22 cellular contexts compared by ENCODE assay signal in genomic region chr1:154798645-154799044, GRCh38.
DNase-seq lines count a peak whose midpoint lies in the region; ATAC-seq, FAIRE-seq and TF ChIP-seq lines count a peak whose summit lies in the region.
"Had no signal": no experiment of that assay in that cellular context is flagged by ENCODE, and none has a peak within 500 bp of the region (broad histone marks: within the 10 kb centered on the region; RNA-seq: fewer than 3 reads in every experiment).

No MANE protein-coding gene starts in this region.

- H3K4me2 ChIP-seq in GM23248 (ENCODE audit: unreplicated experiment) (no peak overlapping the region), K562 (ENCODE audit: insufficient read depth, low read length) (no peak overlapping the region)
- H3K4me2 ChIP-seq: BLaER1 treated with 17β-estradiol and CSF1 and Interleukin-3, amounts not matched to agents 10 nM and 100 nM had no signal

- TF ChIP-seq CTCF in K562 (IDR thresholded peaks at IDR 0.05 in 2 of 3, conservative IDR thresholded peaks at IDR 0.05 in 1 of 3; ENCODE audit: insufficient read depth in 2 of 3, low read depth in 1 of 3, low read length in 3 of 3): no peak
- no peak for TF ChIP-seq CTCF in gastrocnemius medialis (IDR thresholded peaks at IDR 0.05 in 4 of 5, conservative IDR thresholded peaks at IDR 0.05 in 1 of 5)
- TF ChIP-seq CTCF in ovary (IDR thresholded peaks at IDR 0.05): no peak

- CTCF ChIA-PET in K562 (lab: Yijun Ruan, JAX; ENCODE audit: low intra/inter-chr PET ratio): no interaction called here

- no peaks in the 10 kb centered on the region for H3F3A ChIP-seq in GM23248 (ENCODE audit: insufficient read depth)

- DNase-seq in GM23248 (peak; percentile 12), MV-4-11 (lab: John Stamatoyannopoulos, UW) (peak; percentile 67), K562 (ENCODE audit: extremely low read depth in 1 of 4, low spot score in 3 of 4) (no peak), gastrocnemius medialis (no peak), ACHN (no peak), ovary (no peak)
- DNase-seq: 8988T; AML-193; Caco-2; Calu3; CD4-positive, alpha-beta T cell; CD8-positive, alpha-beta T cell; DMS79 treated with DMSO at 0.1 percent for 48 hours; GF-D8 had no signal

- no peak overlapping the region for H3K27ac ChIP-seq in GM23248
- no peak overlapping the region for H3K27ac ChIP-seq in K562 (ENCODE audit: extremely low read depth, low read depth, low read length)
- H3K27ac ChIP-seq in gastrocnemius medialis: no peak overlapping the region
- no peak overlapping the region for H3K27ac ChIP-seq in ovary
- H3K27ac ChIP-seq: BLaER1 treated with 17β-estradiol and CSF1 and Interleukin-3, amounts not matched to agents 10 nM and 100 nM; C4-2B had no signal

- no peak overlapping the region for H3K9ac ChIP-seq in GM23248
- no peak overlapping the region for H3K9ac ChIP-seq in K562 (ENCODE audit: insufficient read depth in 1 of 2, low read depth in 2 of 2, low read length in 2 of 2)
- H3K9ac ChIP-seq: BLaER1 treated with 17β-estradiol and CSF1 and Interleukin-3, amounts not matched to agents 10 nM and 100 nM had no signal

- no peaks in the 10 kb centered on the region for H3K9me3 ChIP-seq in GM23248 (ENCODE audit: low read depth)
- no peaks in the 10 kb centered on the region for H3K9me3 ChIP-seq in K562 (replicated peaks; ENCODE audit: control insufficient read depth, insufficient read depth, low read depth, low read length)
- no peaks in the 10 kb centered on the region for H3K9me3 ChIP-seq in gastrocnemius medialis
- H3K9me3 ChIP-seq in ovary: no peaks in the 10 kb centered on the region
- H3K9me3 ChIP-seq: BLaER1 treated with 17β-estradiol and CSF1 and Interleukin-3, amounts not matched to agents 10 nM and 100 nM; Caco-2 had no signal

- TF ChIP-seq EP300 in K562 (IDR thresholded peaks at IDR 0.05; ENCODE audit: low read length) (no peak), ovary (IDR thresholded peaks at IDR 0.05) (no peak)

- FAIRE-seq in K562 (lab: Jason Lieb, UNC): peak; percentile 42
- FAIRE-seq: A204.1, D721Med, G401.6, GM12891, GM19239 had no signal

- H3K36me3 ChIP-seq in GM23248 (ENCODE audit: low read depth) (no peaks in the 10 kb centered on the region), K562 (ENCODE audit: control insufficient read depth, insufficient read depth, low read length) (no peaks in the 10 kb centered on the region), gastrocnemius medialis (no peaks in the 10 kb centered on the region), ovary (no peaks in the 10 kb centered on the region)
- H3K36me3 ChIP-seq: BLaER1 treated with 17β-estradiol and CSF1 and Interleukin-3, amounts not matched to agents 10 nM and 100 nM had no signal

- no TSS peak for BruUV-seq in K562 (replicated peaks; lab: Mats Ljungman, UMichigan)

- H3K27me3 ChIP-seq in GM23248 (replicated peaks; ENCODE audit: insufficient read depth) (peaks cover 32% of the 10 kb centered on the region), K562 (ENCODE audit: control insufficient read depth in 2 of 2, insufficient read depth in 2 of 2, low read length in 2 of 2) (peaks cover 44 to 81% of the 10 kb centered on the region in 2 experiments), gastrocnemius medialis (no peaks in the 10 kb centered on the region), ovary (no peaks in the 10 kb centered on the region)
- H3K27me3 ChIP-seq: BLaER1 treated with 17β-estradiol and CSF1 and Interleukin-3, amounts not matched to agents 10 nM and 100 nM had no signal

- H4K20me1 ChIP-seq in GM23248 (ENCODE audit: insufficient read depth) (no peaks in the 10 kb centered on the region), K562 (replicated peaks; ENCODE audit: control insufficient read depth, insufficient read depth, low read length) (no peaks in the 10 kb centered on the region; the same call in 1 of the 2 replicates)
- H4K20me1 ChIP-seq: BLaER1 treated with 17β-estradiol and CSF1 and Interleukin-3, amounts not matched to agents 10 nM and 100 nM had no signal

- in situ Hi-C loops in GM23248 (cut with MboI) (no loop called here), K562 (cut with MboI) (no loop called here), gastrocnemius medialis (cut with MboI; ENCODE audit: low sequenced_read_pairs in 4 of 4) (no loop called here), ACHN (cut with HindIII; ENCODE audit: low pct_ligation_motif_present, low pct_unique_long_range_greater_than_20kb, low sequenced_read_pairs) (loop anchor here (25.0 kb wide), 1 partner anchor 111 kb away; no protein-coding TSS in a partner anchor)

- POLR2A ChIA-PET in K562 (lab: Yijun Ruan, JAX): interaction anchor here (0.9 kb wide), 1 partner anchor 59 kb away, joined by 4 read pairs; no protein-coding TSS in a partner anchor

- no peak for TF ChIP-seq RAD21 in K562 (CRISPR knock-in tag; conservative IDR thresholded peaks at IDR 0.05 in 1 of 2, IDR thresholded peaks at IDR 0.05 in 1 of 2)

- H3K9me1 ChIP-seq in K562 (ENCODE audit: control insufficient read depth, insufficient read depth, low read length): peaks cover 4% of the 10 kb centered on the region

- no peak overlapping the region for H3K4me3 ChIP-seq in GM23248
- H3K4me3 ChIP-seq in K562: no peak overlapping the region
- no peak overlapping the region for H3K4me3 ChIP-seq in gastrocnemius medialis
- H3K4me3 ChIP-seq in ovary: no peak overlapping the region
- H3K4me3 ChIP-seq: BLaER1 treated with 17β-estradiol and CSF1 and Interleukin-3, amounts not matched to agents 10 nM and 100 nM had no signal

- 20 to 26% methylated on average over 1 of the region's 1 CpG for WGBS in GM23248 (ENCODE audit: low coverage in 1 of 2, low lambda C conversion rate in 2 of 2, missing lambda C conversion rate in 2 of 2), 2 experiments
- 0% methylated on average over 1 of the region's 1 CpG for WGBS in K562 (ENCODE audit: insufficient coverage, low coverage, missing lambda C conversion rate)
- WGBS in ovary, 3 donors: 84 to 88% (median 88%) methylated on average over 1 of the region's 1 CpG

- H3K4me1 ChIP-seq in GM23248 (ENCODE audit: insufficient read depth): no peaks in the 10 kb centered on the region
- no peaks in the 10 kb centered on the region for H3K4me1 ChIP-seq in K562 (replicated peaks in 1 of 2; ENCODE audit: control insufficient read depth in 2 of 2, insufficient read depth in 2 of 2, low read length in 2 of 2)
- H3K4me1 ChIP-seq in gastrocnemius medialis: peaks cover 0 to 12% of the 10 kb centered on the region in 2 donors
- no peaks in the 10 kb centered on the region for H3K4me1 ChIP-seq in ovary (ENCODE audit: insufficient read depth)
- H3K4me1 ChIP-seq: Caco-2 had no signal

- H2AFZ ChIP-seq in GM23248: no peak overlapping the region
- no peak overlapping the region for H2AFZ ChIP-seq in K562 (ENCODE audit: low read depth, low read length)

- intact Hi-C loops in K562 (cut with micrococcal nuclease): no loop called here
- intact Hi-C loops in gastrocnemius medialis (cut with DNase I; ENCODE audit: low total_unique reads): no loop called here
- intact Hi-C loops in ovary (cut with DNase I): no loop called here

- no peak for TF ChIP-seq POLR2A in K562 (conservative IDR thresholded peaks at IDR 0.05)
- no peak for TF ChIP-seq POLR2A in gastrocnemius medialis (IDR thresholded peaks at IDR 0.05)
- no peak for TF ChIP-seq POLR2A in ovary (IDR thresholded peaks at IDR 0.05)

- no peak for ATAC-seq in K562
- peak; percentile 32 to 62 for ATAC-seq in gastrocnemius medialis
- ATAC-seq in GM21515 (IDR thresholded peaks at IDR 0.05; ENCODE audit: unreplicated experiment): no peak
- ATAC-seq: CD8-positive, alpha-beta T cell had no signal

- H3K79me2 ChIP-seq in GM23248 (ENCODE audit: insufficient read depth): no peaks in the 10 kb centered on the region
- no peaks in the 10 kb centered on the region for H3K79me2 ChIP-seq in K562 (ENCODE audit: control insufficient read depth, insufficient read depth, low read length)

- no peaks in the 10 kb centered on the region for H3K9me2 ChIP-seq in GM23248 (ENCODE audit: insufficient read depth)

TF ChIP-seq in K562, 482 proteins besides CTCF, POLR2A, EP300 and RAD21:
- no peak for TF ChIP-seq ELF2 (CRISPR knock-in tag; IDR thresholded peaks at IDR 0.05)
TF ChIP-seq in K562: peak in this region for 0.

Comparison
In these comparisons a context has a peak if more than half of its experiments do, and no peak if none do; other contexts are left out.
1. DNase-seq: peak in GM23248 (single experiment) and MV-4-11 (single experiment); none in K562 (0 of 4), gastrocnemius medialis (0 of 2), ACHN (single experiment) and ovary (0 of 5).
2. ATAC-seq: peak in gastrocnemius medialis (2 of 2); none in K562 (single experiment) and GM21515 (single experiment).